1 cellular context compared by ENCODE assay signal in genomic region chr16:14562691-14563491, GRCh38.
A peak's percentile ranks its signal among the peaks of the same experiment; 100 is the strongest.
TF ChIP-seq lines count a peak whose summit lies in the region.

No MANE protein-coding gene starts in this region.

TF ChIP-seq in HepG2, 621 proteins besides CTCF, POLR2A, EP300 and RAD21 (continued from another document and continues in another):
- TF ChIP-seq ZBTB4 (CRISPR knock-in tag; IDR thresholded peaks at IDR 0.05; ENCODE audit: borderline replicate concordance) = no peak
- peak; percentile 91 for TF ChIP-seq HMG20A (CRISPR knock-in tag; IDR thresholded peaks at IDR 0.05; ENCODE audit: borderline replicate concordance)
- TF ChIP-seq TSC22D2 (CRISPR knock-in tag; IDR thresholded peaks at IDR 0.05; ENCODE audit: borderline replicate concordance) = 0 out of 2 replicates have a peak, but pooled peaks have one; percentile 56
- TF ChIP-seq ZNF639 (CRISPR knock-in tag; conservative IDR thresholded peaks at IDR 0.05) = peak; percentile 51; the same call in 1 of the 2 replicates
- TF ChIP-seq PAXIP1 (CRISPR knock-in tag; conservative IDR thresholded peaks at IDR 0.05) = peak; percentile 94
- TF ChIP-seq USF2 (IDR thresholded peaks at IDR 0.05; ENCODE audit: low read depth, low read length) = no peak
- no peak for TF ChIP-seq USF2 (CRISPR knock-in tag; IDR thresholded peaks at IDR 0.05; ENCODE audit: borderline replicate concordance)
- peak; percentile 47; the same call in 1 of the 2 replicates for TF ChIP-seq ZNF281 (CRISPR knock-in tag; IDR thresholded peaks at IDR 0.05; ENCODE audit: borderline replicate concordance)
- TF ChIP-seq TOE1 (CRISPR knock-in tag; IDR thresholded peaks at IDR 0.05) = no peak
- TF ChIP-seq ZBTB39 (CRISPR knock-in tag; IDR thresholded peaks at IDR 0.05) = no peak
- TF ChIP-seq NR2F2 (IDR thresholded peaks at IDR 0.05; ENCODE audit: borderline replicate concordance, low read depth) = peak; percentile 51; the same call in 1 of the 2 replicates
- no peak for TF ChIP-seq ATRX (CRISPR knock-in tag; IDR thresholded peaks at IDR 0.05; ENCODE audit: borderline replicate concordance)
- TF ChIP-seq TCF12 (IDR thresholded peaks at IDR 0.05) = no peak
- no peak for TF ChIP-seq TCF12 (CRISPR knock-in tag; IDR thresholded peaks at IDR 0.05)
- TF ChIP-seq THRA (CRISPR knock-in tag; IDR thresholded peaks at IDR 0.05; ENCODE audit: borderline replicate concordance) = peak; percentile 81; the same call in 1 of the 2 replicates
- TF ChIP-seq HDAC2 (CRISPR knock-in tag; IDR thresholded peaks at IDR 0.05) = peak; percentile 95
- no peak for TF ChIP-seq POLR2AphosphoS2 (IDR thresholded peaks at IDR 0.05; ENCODE audit: low read depth, low read length)
- TF ChIP-seq MATR3 (CRISPR knock-in tag; IDR thresholded peaks at IDR 0.05) = no peak
- no peak for TF ChIP-seq E2F2 (CRISPR knock-in tag; IDR thresholded peaks at IDR 0.05; ENCODE audit: borderline replicate concordance)
- peak; percentile 82 for TF ChIP-seq TCF7 (IDR thresholded peaks at IDR 0.05; ENCODE audit: low read depth)
- no peak for TF ChIP-seq ZNF296 (CRISPR knock-in tag; conservative IDR thresholded peaks at IDR 0.05)
- TF ChIP-seq ZNF780A (CRISPR knock-in tag; IDR thresholded peaks at IDR 0.05) = no peak
- TF ChIP-seq CSRNP2 (CRISPR knock-in tag; conservative IDR thresholded peaks at IDR 0.05; ENCODE audit: low read depth) = no peak
- no peak for TF ChIP-seq MTERF4 (CRISPR knock-in tag; IDR thresholded peaks at IDR 0.05)
- peak; percentile 69 for TF ChIP-seq KLF12 (CRISPR knock-in tag; IDR thresholded peaks at IDR 0.05; ENCODE audit: borderline replicate concordance)
- TF ChIP-seq KDM1A (CRISPR knock-in tag; IDR thresholded peaks at IDR 0.05) = peak; percentile 52; the same call in 1 of the 2 replicates
- no peak for TF ChIP-seq REXO4 (CRISPR knock-in tag; IDR thresholded peaks at IDR 0.05; ENCODE audit: borderline replicate concordance)
- peak; percentile 97 for TF ChIP-seq CHD4 (IDR thresholded peaks at IDR 0.05; ENCODE audit: borderline replicate concordance, low read length)
- TF ChIP-seq ZFP1 (CRISPR knock-in tag; IDR thresholded peaks at IDR 0.05) = peak; percentile 82; the same call in 1 of the 2 replicates
- TF ChIP-seq ZBTB3 (CRISPR knock-in tag; IDR thresholded peaks at IDR 0.05; ENCODE audit: borderline replicate concordance, low read depth) = no peak
- peak; percentile 69; the same call in 1 of the 2 replicates for TF ChIP-seq PITX1 (CRISPR knock-in tag; IDR thresholded peaks at IDR 0.05)
- TF ChIP-seq IKZF1 (IDR thresholded peaks at IDR 0.05) = no peak
- peak; percentile 89 for TF ChIP-seq ZSCAN9 (CRISPR knock-in tag; IDR thresholded peaks at IDR 0.05; ENCODE audit: borderline replicate concordance)
- TF ChIP-seq LCORL (IDR thresholded peaks at IDR 0.05) = peak; percentile 42; the same call in 1 of the 2 replicates
- peak; percentile 70; the same call in 1 of the 2 replicates for TF ChIP-seq LCORL (CRISPR knock-in tag; IDR thresholded peaks at IDR 0.05)
- no peak for TF ChIP-seq SMARCE1 (IDR thresholded peaks at IDR 0.05; ENCODE audit: borderline replicate concordance)
- TF ChIP-seq HMG20B (CRISPR knock-in tag; conservative IDR thresholded peaks at IDR 0.05) = peak; percentile 90
- TF ChIP-seq GABPA (IDR thresholded peaks at IDR 0.05; ENCODE audit: low read depth, low read length) = no peak
- TF ChIP-seq GABPA (CRISPR knock-in tag; IDR thresholded peaks at IDR 0.05; ENCODE audit: low read depth) = no peak
- TF ChIP-seq ZNF264 (CRISPR knock-in tag; IDR thresholded peaks at IDR 0.05) = peak; percentile 93; the same call in 1 of the 2 replicates
